29 cellular contexts compared by ENCODE assay signal in genomic region chrX:49704692-49705404, GRCh38. TPM values are rescaled to one million over a fixed set of nuclear protein-coding genes. Genes with fewer than 3 reads are reported as not detected.
"Had no signal": no experiment of that assay in that cellular context is flagged by ENCODE, and none has a peak within 500 bp of the region (broad histone marks: within the 10 kb centered on the region; RNA-seq: fewer than 3 reads in every experiment).

No MANE protein-coding gene starts in this region.

- H3K4me3 ChIP-seq: gastroesophageal sphincter, neural progenitor cell, right atrium auricular region, upper lobe of left lung, vagina had no signal

- H3K27ac ChIP-seq: gastroesophageal sphincter, neural progenitor cell, parathyroid adenoma, right atrium auricular region, upper lobe of left lung, vagina had no signal

- H3K36me3 ChIP-seq: gastroesophageal sphincter, neural progenitor cell, right atrium auricular region, upper lobe of left lung, vagina had no signal

- H3K27ac Mint-ChIP-seq: activated CD4-positive, alpha-beta T cell treated with anti-CD3 and anti-CD28 coated beads, Interleukin-2, amount 10 ng/mL, durations not matched to agents 24 days and 14 days; activated CD8-positive, alpha-beta T cell treated with anti-CD3 and anti-CD28 coated beads, Interleukin-2, amount 10 ng/mL, durations not matched to agents 7 days and 5 days; activated naive CD4-positive, alpha-beta T cell treated with anti-CD3 and anti-CD28 coated beads, Interleukin-2, amount 50 U/mL, for 24 hours; activated naive CD8-positive, alpha-beta T cell treated with anti-CD3 and anti-CD28 coated beads, Interleukin-2, amount 50 U/mL, for 24 hours; effector memory CD8-positive, alpha-beta T cell; immature natural killer cell; mesothelial cell of epicardium; naive B cell; neural progenitor cell; stimulated activated naive CD8-positive, alpha-beta T cell treated with anti-CD3 and anti-CD28 coated beads, Interleukin-15, amount 100 ng/mL, for 72 hours had no signal

- H3K4me1 ChIP-seq: gastroesophageal sphincter, neural progenitor cell, parathyroid adenoma, right atrium auricular region, upper lobe of left lung, vagina had no signal

- H3K4me3 Mint-ChIP-seq: activated CD4-positive, alpha-beta T cell treated with anti-CD3 and anti-CD28 coated beads, Interleukin-2, amount 10 ng/mL, durations not matched to agents 24 days and 14 days; activated CD8-positive, alpha-beta T cell treated with anti-CD3 and anti-CD28 coated beads, Interleukin-2, amount 10 ng/mL, durations not matched to agents 7 days and 5 days; activated naive CD4-positive, alpha-beta T cell treated with anti-CD3 and anti-CD28 coated beads, Interleukin-2, amount 50 U/mL, for 24 hours; activated naive CD8-positive, alpha-beta T cell treated with anti-CD3 and anti-CD28 coated beads, Interleukin-2, amount 50 U/mL, for 24 hours; effector memory CD8-positive, alpha-beta T cell; immature natural killer cell; mesothelial cell of epicardium; naive B cell; neural progenitor cell; stimulated activated naive CD8-positive, alpha-beta T cell treated with anti-CD3 and anti-CD28 coated beads, Interleukin-15, amount 100 ng/mL, for 72 hours had no signal

- DNase-seq: activated CD4-positive, alpha-beta T cell treated with anti-CD3 and anti-CD28 coated beads, Interleukin-2, amount 10 ng/mL, durations not matched to agents 24 days and 14 days; activated CD4-positive, CD25-positive, alpha-beta regulatory T cell; activated CD8-positive, alpha-beta T cell treated with anti-CD3 and anti-CD28 coated beads, Interleukin-2, amount 10 ng/mL, durations not matched to agents 7 days and 5 days; activated naive CD8-positive, alpha-beta T cell treated with anti-CD3 and anti-CD28 coated beads, Interleukin-2, amount 50 U/mL, for 24 hours; amygdala; caudate nucleus; cortex of kidney; effector memory CD8-positive, alpha-beta T cell; erythroblast; hippocampal formation; immature natural killer cell; kidney; left colon; naive B cell; occipital lobe; stimulated activated CD4-positive, alpha-beta T cell treated with anti-CD3 and anti-CD28 coated beads, Interleukin-2, amount 100 ng/mL, for 48 hours; stimulated activated naive CD8-positive, alpha-beta T cell treated with anti-CD3 and anti-CD28 coated beads, Interleukin-15, amount 100 ng/mL, for 72 hours; substantia nigra; upper lobe of left lung had no signal

- ATAC-seq: activated CD8-positive, alpha-beta T cell treated with anti-CD3 and anti-CD28 coated beads, Interleukin-2, amount 10 ng/mL, durations not matched to agents 7 days and 5 days; activated naive CD8-positive, alpha-beta T cell treated with anti-CD3 and anti-CD28 coated beads, Interleukin-2, amount 50 U/mL, for 24 hours; effector memory CD8-positive, alpha-beta T cell; gastroesophageal sphincter; left colon; stimulated activated naive CD8-positive, alpha-beta T cell treated with anti-CD3 and anti-CD28 coated beads, Interleukin-15, amount 100 ng/mL, for 72 hours had no signal

- H3K4me1 Mint-ChIP-seq: activated CD4-positive, alpha-beta T cell treated with anti-CD3 and anti-CD28 coated beads, Interleukin-2, amount 10 ng/mL, durations not matched to agents 24 days and 14 days; activated naive CD4-positive, alpha-beta T cell treated with anti-CD3 and anti-CD28 coated beads, Interleukin-2, amount 50 U/mL, for 24 hours; activated naive CD8-positive, alpha-beta T cell treated with anti-CD3 and anti-CD28 coated beads, Interleukin-2, amount 50 U/mL, for 24 hours; immature natural killer cell; mesothelial cell of epicardium; naive B cell; neural progenitor cell; stimulated activated naive CD8-positive, alpha-beta T cell treated with anti-CD3 and anti-CD28 coated beads, Interleukin-15, amount 100 ng/mL, for 72 hours had no signal

- H3K9me3 Mint-ChIP-seq: activated CD4-positive, alpha-beta T cell treated with anti-CD3 and anti-CD28 coated beads, Interleukin-2, amount 10 ng/mL, durations not matched to agents 24 days and 14 days; activated naive CD4-positive, alpha-beta T cell treated with anti-CD3 and anti-CD28 coated beads, Interleukin-2, amount 50 U/mL, for 24 hours; activated naive CD8-positive, alpha-beta T cell treated with anti-CD3 and anti-CD28 coated beads, Interleukin-2, amount 50 U/mL, for 24 hours; effector memory CD8-positive, alpha-beta T cell; immature natural killer cell; neural progenitor cell; stimulated activated naive CD8-positive, alpha-beta T cell treated with anti-CD3 and anti-CD28 coated beads, Interleukin-15, amount 100 ng/mL, for 72 hours had no signal

- H3K9me3 ChIP-seq: gastroesophageal sphincter, right atrium auricular region, upper lobe of left lung, vagina had no signal

- H3K27me3 Mint-ChIP-seq: activated CD4-positive, alpha-beta T cell treated with anti-CD3 and anti-CD28 coated beads, Interleukin-2, amount 10 ng/mL, durations not matched to agents 24 days and 14 days; activated naive CD8-positive, alpha-beta T cell treated with anti-CD3 and anti-CD28 coated beads, Interleukin-2, amount 50 U/mL, for 24 hours had no signal

- H3K36me3 Mint-ChIP-seq: activated naive CD4-positive, alpha-beta T cell treated with anti-CD3 and anti-CD28 coated beads, Interleukin-2, amount 50 U/mL, for 24 hours; immature natural killer cell; mesothelial cell of epicardium; naive B cell; neural progenitor cell had no signal

- H3K27me3 ChIP-seq: gastroesophageal sphincter, neural progenitor cell, right atrium auricular region, upper lobe of left lung, vagina had no signal

RNA-seq across cellular contexts. Expression of gene PAGE1, which starts 9.1 kb away (rescaled TPM):
- total RNA-seq: activated CD4-positive, alpha-beta T cell treated with anti-CD3 and anti-CD28 coated beads, Interleukin-2, amount 10 ng/mL, durations not matched to agents 24 days and 14 days; activated CD8-positive, alpha-beta T cell treated with anti-CD3 and anti-CD28 coated beads, Interleukin-2, amount 10 ng/mL, durations not matched to agents 7 days and 5 days; chondrocyte; gastroesophageal sphincter; kidney; left colon; lower leg skin; mesothelial cell of epicardium; occipital lobe; pulmonary artery endothelial cell; right atrium auricular region; upper lobe of left lung; vagina had no signal
